Comparison of ENCODE assay signal across 16 cellular contexts in the genomic region with DNA sequence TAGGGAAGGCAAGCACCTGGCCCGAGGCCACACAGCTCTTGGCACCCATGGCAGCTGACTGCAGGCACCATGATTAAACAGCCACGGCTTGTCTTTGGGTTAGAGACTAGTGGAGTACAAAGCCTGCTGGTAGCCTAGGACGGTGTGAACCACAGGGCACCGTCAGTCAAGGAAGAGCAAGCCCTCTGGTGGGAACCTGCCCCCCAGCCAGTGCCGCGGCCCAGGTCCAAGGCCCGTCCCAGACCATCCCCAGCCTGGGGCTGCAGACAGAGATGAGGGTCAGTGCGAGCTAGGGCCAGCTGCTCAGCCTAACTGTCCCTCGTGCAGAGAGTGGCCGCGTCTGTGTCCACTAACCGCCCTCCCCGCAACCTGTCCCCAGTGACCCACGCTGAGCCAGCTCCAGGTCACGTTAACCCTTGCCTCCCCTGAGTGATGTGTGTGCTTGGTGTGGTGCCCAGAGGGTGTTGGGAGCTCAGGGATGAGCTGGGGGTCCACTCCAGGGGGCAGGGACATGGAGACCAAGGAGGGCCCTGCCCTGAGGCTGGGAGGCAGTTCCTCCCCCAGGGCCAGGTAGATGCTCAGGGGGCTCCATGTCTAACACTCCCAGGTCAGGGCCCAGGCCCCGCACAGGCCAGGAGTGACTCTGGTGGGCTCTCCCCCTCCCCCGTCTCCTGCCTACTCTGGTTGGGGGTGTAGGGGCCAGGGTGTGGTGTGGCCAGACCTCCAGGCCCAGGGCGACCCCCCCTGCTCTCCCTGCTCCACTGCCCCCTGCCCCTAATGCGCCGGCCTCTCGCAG. TPM values are rescaled to one million over a fixed set of nuclear protein-coding genes. Genes with fewer than 3 reads are reported as not detected.
"Had no signal": no experiment of that assay in that cellular context is flagged by ENCODE, and none has a peak within 500 bp of the region (broad histone marks: within the 10 kb centered on the region; RNA-seq: fewer than 3 reads in every experiment).

No MANE protein-coding gene starts in this region.

- H3K4me1 Mint-ChIP-seq: activated CD8-positive, alpha-beta memory T cell treated with anti-CD3 and anti-CD28 coated beads, Interleukin-2, amount 10 ng/mL, durations not matched to agents 7 days and 5 days; activated naive CD4-positive, alpha-beta T cell treated with anti-CD3 and anti-CD28 coated beads, Interleukin-2, amount 50 U/mL, for 24 hours; natural killer cell; stimulated activated memory B cell treated with anti-CD40 and anti-IgM and Interleukin-4, amounts not matched to agents 10 μg/mL and 1 μg/mL and 100 μg/mL, for 72 hours had no signal

- H3K4me3 ChIP-seq: upper lobe of left lung had no signal

- H3K36me3 Mint-ChIP-seq: activated CD8-positive, alpha-beta memory T cell treated with anti-CD3 and anti-CD28 coated beads, Interleukin-2, amount 10 ng/mL, durations not matched to agents 7 days and 5 days; activated naive CD4-positive, alpha-beta T cell treated with anti-CD3 and anti-CD28 coated beads, Interleukin-2, amount 50 U/mL, for 24 hours; natural killer cell; stimulated activated memory B cell treated with anti-CD40 and anti-IgM and Interleukin-4, amounts not matched to agents 10 μg/mL and 1 μg/mL and 100 μg/mL, for 72 hours had no signal

- H3K27ac ChIP-seq: upper lobe of left lung had no signal

- H3K4me3 Mint-ChIP-seq: activated CD8-positive, alpha-beta memory T cell treated with anti-CD3 and anti-CD28 coated beads, Interleukin-2, amount 10 ng/mL, durations not matched to agents 7 days and 5 days; activated naive CD4-positive, alpha-beta T cell treated with anti-CD3 and anti-CD28 coated beads, Interleukin-2, amount 50 U/mL, for 24 hours; activated T-cell treated with anti-CD3 and anti-CD28 coated beads, Interleukin-2, amount 50 U/mL, for 24 hours; dendritic cell treated with granulocyte-macrophage colony-stimulating factor and Interleukin-4, amounts not matched to agents 40 ng/mL and 50 ng/mL, for 4 days; effector memory CD8-positive, alpha-beta T cell; natural killer cell; stimulated activated memory B cell treated with anti-CD40 and anti-IgM and Interleukin-4, amounts not matched to agents 10 μg/mL and 1 μg/mL and 100 μg/mL, for 72 hours had no signal

- H3K27ac Mint-ChIP-seq: activated CD8-positive, alpha-beta memory T cell treated with anti-CD3 and anti-CD28 coated beads, Interleukin-2, amount 10 ng/mL, durations not matched to agents 7 days and 5 days; activated naive CD4-positive, alpha-beta T cell treated with anti-CD3 and anti-CD28 coated beads, Interleukin-2, amount 50 U/mL, for 24 hours; activated T-cell treated with anti-CD3 and anti-CD28 coated beads, Interleukin-2, amount 50 U/mL, for 24 hours; dendritic cell treated with granulocyte-macrophage colony-stimulating factor and Interleukin-4, amounts not matched to agents 40 ng/mL and 50 ng/mL, for 4 days; effector memory CD8-positive, alpha-beta T cell; natural killer cell; stimulated activated memory B cell treated with anti-CD40 and anti-IgM and Interleukin-4, amounts not matched to agents 10 μg/mL and 1 μg/mL and 100 μg/mL, for 72 hours had no signal

- DNase-seq: activated CD4-positive, alpha-beta T cell treated with anti-CD3 and anti-CD28 coated beads, Interleukin-2, amount 50 U/mL, for 4 hours; activated CD8-positive, alpha-beta memory T cell treated with anti-CD3 and anti-CD28 coated beads, Interleukin-2, amount 10 ng/mL, durations not matched to agents 7 days and 5 days; activated effector memory CD4-positive, alpha-beta T cell treated with Interleukin-2 at 50 U/mL for 16 hours; activated T-cell treated with anti-CD3 and anti-CD28 coated beads, Interleukin-2, amount 50 U/mL, for 24 hours; effector memory CD8-positive, alpha-beta T cell; mammary epithelial cell; natural killer cell had no signal

- ATAC-seq: activated CD4-positive, CD25-positive, alpha-beta regulatory T cell treated with anti-CD3 and anti-CD28 coated beads, Interleukin-2, amount 50 U/mL, for 24 hours; activated CD8-positive, alpha-beta memory T cell treated with anti-CD3 and anti-CD28 coated beads, Interleukin-2, amount 10 ng/mL, durations not matched to agents 7 days and 5 days; effector memory CD8-positive, alpha-beta T cell; natural killer cell; stimulated activated memory B cell treated with anti-CD40 and anti-IgM and Interleukin-4, amounts not matched to agents 10 μg/mL and 1 μg/mL and 100 μg/mL, for 72 hours had no signal

- H3K9me3 Mint-ChIP-seq: activated naive CD4-positive, alpha-beta T cell treated with anti-CD3 and anti-CD28 coated beads, Interleukin-2, amount 50 U/mL, for 24 hours; activated T-cell treated with anti-CD3 and anti-CD28 coated beads, Interleukin-2, amount 50 U/mL, for 24 hours; dendritic cell treated with granulocyte-macrophage colony-stimulating factor and Interleukin-4, amounts not matched to agents 40 ng/mL and 50 ng/mL, for 4 days; effector memory CD8-positive, alpha-beta T cell; natural killer cell; stimulated activated memory B cell treated with anti-CD40 and anti-IgM and Interleukin-4, amounts not matched to agents 10 μg/mL and 1 μg/mL and 100 μg/mL, for 72 hours had no signal

- H3K27me3 ChIP-seq: upper lobe of left lung had no signal

- H3K27me3 Mint-ChIP-seq: activated CD8-positive, alpha-beta memory T cell treated with anti-CD3 and anti-CD28 coated beads, Interleukin-2, amount 10 ng/mL, durations not matched to agents 7 days and 5 days had no signal

- H3K9me3 ChIP-seq: upper lobe of left lung had no signal

RNA-seq across cellular contexts. Expression of a gene that starts 20.1 kb away (rescaled TPM):
- total RNA-seq: activated CD8-positive, alpha-beta memory T cell treated with anti-CD3 and anti-CD28 coated beads, Interleukin-2, amount 10 ng/mL, durations not matched to agents 7 days and 5 days; epithelial cell of proximal tubule; mammary epithelial cell; mucosa of gallbladder; natural killer cell; omental fat pad; T-helper 2 cell treated with Interferon-gamma antibody and Interleukin-4, amounts not matched to agents 100 ng/mL and 5 ng/mL, for 36 hours; upper lobe of left lung had no signal
- polyA plus RNA-seq: mammary epithelial cell had no signal

RNA-seq across cellular contexts. Expression of a gene that starts 40.4 kb away (rescaled TPM):
- total RNA-seq: activated CD8-positive, alpha-beta memory T cell treated with anti-CD3 and anti-CD28 coated beads, Interleukin-2, amount 10 ng/mL, durations not matched to agents 7 days and 5 days; T-helper 2 cell treated with Interferon-gamma antibody and Interleukin-4, amounts not matched to agents 100 ng/mL and 5 ng/mL, for 36 hours had no signal
